16 cellular contexts compared by ENCODE assay signal in the genomic region with DNA sequence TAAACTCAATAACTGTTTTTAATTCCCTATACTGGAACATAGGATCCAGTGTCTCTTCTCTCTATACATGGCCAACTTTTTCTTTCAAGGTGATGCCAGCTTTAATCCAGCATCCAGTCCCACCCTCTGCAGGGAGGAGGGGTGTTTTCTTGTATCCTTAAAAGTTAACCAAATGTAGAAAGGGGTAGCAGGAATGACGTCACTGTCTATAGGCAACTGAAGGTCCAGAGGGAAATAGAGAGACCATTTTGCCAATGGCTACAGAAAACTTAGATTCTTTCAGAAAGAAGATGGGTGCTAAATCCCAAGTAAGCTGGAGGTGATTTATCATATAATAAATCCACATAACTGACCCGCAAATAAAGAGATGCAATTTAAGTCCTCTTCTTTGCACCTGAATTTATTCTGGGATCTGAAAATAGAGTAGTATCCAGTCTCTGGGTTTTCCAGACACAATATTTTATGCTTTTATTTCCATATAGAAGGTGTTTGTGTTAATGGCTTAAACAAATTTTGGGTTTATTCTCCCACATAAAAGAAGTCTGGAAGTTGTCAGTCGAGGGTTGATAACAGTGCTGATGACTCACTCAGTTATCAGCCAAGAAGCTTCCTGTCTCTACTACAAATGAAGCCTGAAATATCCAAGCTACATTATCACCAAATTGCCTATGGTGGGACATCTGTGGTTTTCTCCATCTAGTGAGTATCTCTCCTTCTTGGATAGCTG. TPM values are rescaled to one million over a fixed set of nuclear protein-coding genes. Genes with fewer than 3 reads are reported as not detected.
"Had no signal": no experiment of that assay in that cellular context is flagged by ENCODE, and none has a peak within 500 bp of the region (broad histone marks: within the 10 kb centered on the region; RNA-seq: fewer than 3 reads in every experiment).

No MANE protein-coding gene starts in this region.

- H3K4me3 ChIP-seq: ascending aorta, colonic mucosa, mucosa of descending colon, smooth muscle cell had no signal

- DNase-seq: activated CD4-positive, alpha-beta T cell treated with anti-CD3 and anti-CD28 coated beads for 4 hours; activated CD8-positive, alpha-beta memory T cell treated with anti-CD3 and anti-CD28 coated beads, Interleukin-2, amount 50 U/mL, for 48 hours; activated CD8-positive, alpha-beta T cell treated with anti-CD3 and anti-CD28 coated beads, Interleukin-2, amount 10 ng/mL, durations not matched to agents 7 days and 5 days; activated naive CD8-positive, alpha-beta T cell treated with anti-CD3 and anti-CD28 coated beads, Interleukin-2, amount 10 ng/mL, durations not matched to agents 7 days and 5 days; colonic mucosa; effector CD4-positive, alpha-beta T cell; head of caudate nucleus; mucosa of descending colon; naive thymus-derived CD8-positive, alpha-beta T cell; retina; stimulated activated naive B cell treated with anti-CD40 and anti-IgM and Interleukin-4, amounts not matched to agents 10 μg/mL and 1 μg/mL and 100 μg/mL, for 72 hours; substantia nigra; trophoblast cell; WERI-Rb-1 had no signal

RNA-seq across cellular contexts. Expression of a gene that starts 5.7 kb away (rescaled TPM):
- total RNA-seq: activated CD8-positive, alpha-beta T cell treated with anti-CD3 and anti-CD28 coated beads, Interleukin-2, amount 10 ng/mL, durations not matched to agents 7 days and 5 days; activated naive CD8-positive, alpha-beta T cell treated with anti-CD3 and anti-CD28 coated beads, Interleukin-2, amount 10 ng/mL, durations not matched to agents 7 days and 5 days; naive thymus-derived CD8-positive, alpha-beta T cell had no signal
- polyA plus RNA-seq: naive thymus-derived CD8-positive, alpha-beta T cell had no signal
